Comparison of ENCODE assay signal across 8 cellular contexts in the genomic region with DNA sequence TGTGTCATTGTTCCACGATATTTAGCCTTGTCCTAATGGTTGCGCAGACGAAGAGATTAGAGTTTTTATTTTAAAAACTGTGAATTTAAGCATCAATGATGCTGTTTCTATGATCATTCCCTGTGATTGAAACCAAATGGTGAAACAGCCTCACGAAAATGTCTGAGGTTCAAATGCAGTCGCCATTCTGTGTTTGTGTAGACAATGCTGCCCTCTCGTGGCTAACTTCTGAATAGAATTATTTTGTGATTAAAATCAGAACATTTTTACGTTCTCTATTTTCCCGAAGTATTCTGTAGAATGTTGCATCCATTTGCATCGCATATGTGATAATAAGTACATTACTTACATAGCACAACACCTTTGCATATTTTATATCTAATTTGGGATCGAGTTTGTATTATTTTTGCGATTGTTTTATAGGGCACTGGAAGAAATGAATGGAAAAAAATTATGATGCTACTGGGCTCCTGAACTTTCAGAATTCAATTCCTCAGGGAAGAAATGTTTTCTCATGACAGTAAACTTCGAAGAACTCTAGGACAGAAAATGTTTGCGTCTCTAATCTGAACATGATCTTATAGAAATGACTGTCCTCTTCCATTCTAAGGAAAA. TPM values are rescaled to one million over a fixed set of nuclear protein-coding genes. Genes with fewer than 3 reads are reported as not detected.
DNase-seq lines count a peak whose midpoint lies in the region; ATAC-seq, FAIRE-seq and TF ChIP-seq lines count a peak whose summit lies in the region.

No MANE protein-coding gene starts in this region.

- H3K27ac Mint-ChIP-seq in activated naive CD4-positive, alpha-beta T cell treated with anti-CD3 and anti-CD28 coated beads, Interleukin-2, amount 10 ng/mL, durations not matched to agents 7 days and 5 days = no peak overlapping the region

- H3K36me3 Mint-ChIP-seq in activated naive CD4-positive, alpha-beta T cell treated with anti-CD3 and anti-CD28 coated beads, Interleukin-2, amount 10 ng/mL, durations not matched to agents 7 days and 5 days = no peaks in the 10 kb centered on the region

- intact Hi-C loops in Right ventricle myocardium superior (cut with DNase I) = loop anchor here (2.0 to 10.0 kb wide), 4 partner anchors 310 to 783 kb away; partner anchors contain the start of gene KLF7

- H3K4me1 Mint-ChIP-seq in activated naive CD4-positive, alpha-beta T cell treated with anti-CD3 and anti-CD28 coated beads, Interleukin-2, amount 10 ng/mL, durations not matched to agents 7 days and 5 days = peaks cover 39% of the 10 kb centered on the region

- CTCF ChIA-PET in activated naive CD4-positive, alpha-beta T cell treated with anti-CD3 and anti-CD28 coated beads, Interleukin-2, amount 10 ng/mL, durations not matched to agents 7 days and 5 days (lab: Charles Lee) = interaction anchor here (0.6 to 8.7 kb wide), 6 partner anchors 428 to 785 kb away, joined by 3 to 97 read pairs (median 20); no protein-coding TSS in a partner anchor

- TF ChIP-seq POLR2A in GM12892 (IDR thresholded peaks at IDR 0.05; ENCODE audit: low read depth, low read length) = no peak

- ATAC-seq in Right ventricle myocardium superior (ENCODE audit: poor library complexity) (peak; percentile 53), HG03025 (IDR thresholded peaks at IDR 0.05; ENCODE audit: low FRiP score, unreplicated experiment) (no peak)

- H3K27me3 Mint-ChIP-seq in activated naive CD4-positive, alpha-beta T cell treated with anti-CD3 and anti-CD28 coated beads, Interleukin-2, amount 10 ng/mL, durations not matched to agents 7 days and 5 days = peaks cover 7% of the 10 kb centered on the region

- DNase-seq in BE2C = peak; percentile 59
- no peak for DNase-seq in GM12892 (ENCODE audit: insufficient read length)
- DNase-seq in NCI-H69 (lab: John Stamatoyannopoulos, UW) = peak; percentile 64
- peak; percentile 59 for DNase-seq in activated naive CD4-positive, alpha-beta T cell treated with anti-CD3 and anti-CD28 coated beads, Interleukin-2, amount 10 ng/mL, durations not matched to agents 7 days and 5 days
- DNase-seq in Right ventricle myocardium superior = no peak
- DNase-seq in retina = peak; percentile 64
- no peak for DNase-seq in HPDE6-E6E7 (ENCODE audit: extremely low spot score)

- TF ChIP-seq CTCF in BE2C (IDR thresholded peaks at IDR 0.05; ENCODE audit: low read depth, low read length) = peak; percentile 66

- no peaks in the 10 kb centered on the region for H3K36me3 ChIP-seq in BE2C

- no peaks in the 10 kb centered on the region for H3K9me3 Mint-ChIP-seq in activated naive CD4-positive, alpha-beta T cell treated with anti-CD3 and anti-CD28 coated beads, Interleukin-2, amount 10 ng/mL, durations not matched to agents 7 days and 5 days

- peak; percentile 93 for FAIRE-seq in GM12892 (lab: Jason Lieb, UNC)

- no peaks in the 10 kb centered on the region for H3K27me3 ChIP-seq in BE2C

- no peak overlapping the region for H3K4me3 Mint-ChIP-seq in activated naive CD4-positive, alpha-beta T cell treated with anti-CD3 and anti-CD28 coated beads, Interleukin-2, amount 10 ng/mL, durations not matched to agents 7 days and 5 days

- no peak overlapping the region for H3K4me3 ChIP-seq in BE2C (ENCODE audit: low read depth, low read length)

- H3K4me1 ChIP-seq in BE2C = peaks cover 35% of the 10 kb centered on the region

- no peaks in the 10 kb centered on the region for H3K9me3 ChIP-seq in BE2C

RNA-seq across cellular contexts. Expression of gene CREB1, which starts 54.8 kb away (rescaled TPM):
- polyA plus RNA-seq in BE2C (2012; ENCODE audit: insufficient read depth, insufficient read length, low read depth) = 27.1 TPM
- polyA plus RNA-seq in GM12892 (2012; ENCODE audit: missing spikeins) = 48.2 TPM
- total RNA-seq in Right ventricle myocardium superior = 47.9 TPM

Comparison
In these comparisons a context has a peak if more than half of its experiments do, and no peak if none do; other contexts are left out.
1. DNase-seq: peak in BE2C (single experiment), NCI-H69 (single experiment), activated naive CD4-positive, alpha-beta T cell treated with anti-CD3 and anti-CD28 coated beads, Interleukin-2, amount 10 ng/mL, durations not matched to agents 7 days and 5 days (single experiment) and retina (single experiment); none in GM12892 (single experiment), Right ventricle myocardium superior (single experiment) and HPDE6-E6E7 (single experiment).